1 cellular context compared by ENCODE assay signal in the genomic region with DNA sequence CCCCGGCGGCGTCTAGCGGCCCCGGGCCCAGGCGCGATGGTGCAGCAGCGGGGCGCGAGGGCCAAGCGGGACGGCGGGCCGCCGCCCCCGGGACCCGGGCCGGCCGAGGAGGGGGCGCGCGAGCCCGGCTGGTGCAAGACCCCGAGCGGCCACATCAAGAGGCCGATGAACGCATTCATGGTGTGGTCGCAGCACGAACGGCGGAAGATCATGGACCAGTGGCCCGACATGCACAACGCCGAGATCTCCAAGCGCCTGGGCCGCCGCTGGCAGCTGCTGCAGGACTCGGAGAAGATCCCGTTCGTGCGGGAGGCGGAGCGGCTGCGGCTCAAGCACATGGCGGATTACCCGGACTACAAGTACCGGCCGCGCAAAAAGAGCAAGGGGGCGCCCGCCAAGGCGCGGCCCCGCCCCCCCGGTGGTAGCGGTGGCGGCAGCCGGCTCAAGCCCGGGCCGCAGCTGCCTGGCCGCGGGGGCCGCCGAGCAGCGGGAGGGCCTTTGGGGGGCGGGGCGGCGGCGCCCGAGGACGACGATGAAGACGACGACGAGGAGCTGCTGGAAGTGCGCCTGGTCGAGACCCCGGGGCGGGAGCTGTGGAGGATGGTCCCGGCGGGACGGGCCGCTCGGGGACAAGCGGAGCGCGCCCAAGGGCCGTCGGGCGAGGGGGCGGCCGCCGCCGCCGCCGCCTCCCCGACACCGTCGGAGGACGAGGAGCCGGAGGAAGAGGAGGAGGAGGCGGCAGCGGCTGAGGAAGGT.
A peak's percentile ranks its signal among the peaks of the same experiment; 100 is the strongest.
TF ChIP-seq lines count a peak whose summit lies in the region.

No MANE protein-coding gene starts in this region.

TF ChIP-seq in HepG2, 621 proteins besides CTCF, POLR2A, EP300 and RAD21 (continued from another document and continues in another):
- TF ChIP-seq, protein P1, sequence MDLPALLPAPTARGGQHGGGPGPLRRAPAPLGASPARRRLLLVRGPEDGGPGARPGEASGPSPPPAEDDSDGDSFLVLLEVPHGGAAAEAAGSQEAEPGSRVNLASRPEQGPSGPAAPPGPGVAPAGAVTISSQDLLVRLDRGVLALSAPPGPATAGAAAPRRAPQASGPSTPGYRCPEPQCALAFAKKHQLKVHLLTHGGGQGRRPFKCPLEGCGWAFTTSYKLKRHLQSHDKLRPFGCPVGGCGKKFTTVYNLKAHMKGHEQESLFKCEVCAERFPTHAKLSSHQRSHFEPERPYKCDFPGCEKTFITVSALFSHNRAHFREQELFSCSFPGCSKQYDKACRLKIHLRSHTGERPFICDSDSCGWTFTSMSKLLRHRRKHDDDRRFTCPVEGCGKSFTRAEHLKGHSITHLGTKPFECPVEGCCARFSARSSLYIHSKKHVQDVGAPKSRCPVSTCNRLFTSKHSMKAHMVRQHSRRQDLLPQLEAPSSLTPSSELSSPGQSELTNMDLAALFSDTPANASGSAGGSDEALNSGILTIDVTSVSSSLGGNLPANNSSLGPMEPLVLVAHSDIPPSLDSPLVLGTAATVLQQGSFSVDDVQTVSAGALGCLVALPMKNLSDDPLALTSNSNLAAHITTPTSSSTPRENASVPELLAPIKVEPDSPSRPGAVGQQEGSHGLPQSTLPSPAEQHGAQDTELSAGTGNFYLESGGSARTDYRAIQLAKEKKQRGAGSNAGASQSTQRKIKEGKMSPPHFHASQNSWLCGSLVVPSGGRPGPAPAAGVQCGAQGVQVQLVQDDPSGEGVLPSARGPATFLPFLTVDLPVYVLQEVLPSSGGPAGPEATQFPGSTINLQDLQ (CRISPR knock-in tag; IDR thresholded peaks at IDR 0.05), result 0 out of 2 replicates have a peak, but pooled peaks have one; percentile 5
- no peak for TF ChIP-seq ZNF24 (IDR thresholded peaks at IDR 0.05)
- TF ChIP-seq ZNF543 (CRISPR knock-in tag; IDR thresholded peaks at IDR 0.05), result no peak
- peak; percentile 4; the same call in 1 of the 2 replicates for TF ChIP-seq ARNT2 (CRISPR knock-in tag; IDR thresholded peaks at IDR 0.05; ENCODE audit: low read depth)
- TF ChIP-seq MEF2D (CRISPR knock-in tag; IDR thresholded peaks at IDR 0.05), result no peak
- TF ChIP-seq ELF1 (CRISPR knock-in tag; IDR thresholded peaks at IDR 0.05), result no peak
- TF ChIP-seq ZNF740 (CRISPR knock-in tag; IDR thresholded peaks at IDR 0.05), result no peak
- no peak for TF ChIP-seq ZNF557 (CRISPR knock-in tag; IDR thresholded peaks at IDR 0.05)
- 0 out of 2 replicates have a peak, but pooled peaks have one; percentile 48 for TF ChIP-seq KDM4B (CRISPR knock-in tag; IDR thresholded peaks at IDR 0.05)
- no peak for TF ChIP-seq HIC2 (CRISPR knock-in tag; IDR thresholded peaks at IDR 0.05; ENCODE audit: low read depth)
- TF ChIP-seq HMGXB4 (CRISPR knock-in tag; IDR thresholded peaks at IDR 0.05; ENCODE audit: borderline replicate concordance in 1 of 2, low read depth in 1 of 2), result peak in 1 of 2 experiments; percentile 44; a peak in 1 of 4 replicates
- TF ChIP-seq ZNF501 (CRISPR knock-in tag; IDR thresholded peaks at IDR 0.05), result no peak
- peak; percentile 41; the same call in 1 of the 2 replicates for TF ChIP-seq MAX (IDR thresholded peaks at IDR 0.05)
- no peak for TF ChIP-seq ZUFSP (CRISPR knock-in tag; IDR thresholded peaks at IDR 0.05; ENCODE audit: borderline replicate concordance)
- no peak; the same call in 1 of the 2 replicates for TF ChIP-seq ZBTB44 (CRISPR knock-in tag; IDR thresholded peaks at IDR 0.05)
- no peak for TF ChIP-seq ZNF777 (CRISPR knock-in tag; IDR thresholded peaks at IDR 0.05)
- TF ChIP-seq, protein P2, sequence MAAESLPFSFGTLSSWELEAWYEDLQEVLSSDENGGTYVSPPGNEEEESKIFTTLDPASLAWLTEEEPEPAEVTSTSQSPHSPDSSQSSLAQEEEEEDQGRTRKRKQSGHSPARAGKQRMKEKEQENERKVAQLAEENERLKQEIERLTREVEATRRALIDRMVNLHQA (CRISPR knock-in tag; IDR thresholded peaks at IDR 0.05), result no peak
- TF ChIP-seq MAF1 (CRISPR knock-in tag; IDR thresholded peaks at IDR 0.05; ENCODE audit: borderline replicate concordance), result no peak; the same call in 1 of the 2 replicates
- TF ChIP-seq ZNF44 (CRISPR knock-in tag; IDR thresholded peaks at IDR 0.05), result no peak
- TF ChIP-seq, protein P3, sequence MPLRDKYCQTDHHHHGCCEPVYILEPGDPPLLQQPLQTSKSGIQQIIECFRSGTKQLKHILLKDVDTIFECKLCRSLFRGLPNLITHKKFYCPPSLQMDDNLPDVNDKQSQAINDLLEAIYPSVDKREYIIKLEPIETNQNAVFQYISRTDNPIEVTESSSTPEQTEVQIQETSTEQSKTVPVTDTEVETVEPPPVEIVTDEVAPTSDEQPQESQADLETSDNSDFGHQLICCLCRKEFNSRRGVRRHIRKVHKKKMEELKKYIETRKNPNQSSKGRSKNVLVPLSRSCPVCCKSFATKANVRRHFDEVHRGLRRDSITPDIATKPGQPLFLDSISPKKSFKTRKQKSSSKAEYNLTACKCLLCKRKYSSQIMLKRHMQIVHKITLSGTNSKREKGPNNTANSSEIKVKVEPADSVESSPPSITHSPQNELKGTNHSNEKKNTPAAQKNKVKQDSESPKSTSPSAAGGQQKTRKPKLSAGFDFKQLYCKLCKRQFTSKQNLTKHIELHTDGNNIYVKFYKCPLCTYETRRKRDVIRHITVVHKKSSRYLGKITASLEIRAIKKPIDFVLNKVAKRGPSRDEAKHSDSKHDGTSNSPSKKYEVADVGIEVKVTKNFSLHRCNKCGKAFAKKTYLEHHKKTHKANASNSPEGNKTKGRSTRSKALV (CRISPR knock-in tag; IDR thresholded peaks at IDR 0.05), result no peak; the same call in 1 of the 2 replicates
- TF ChIP-seq KLF13 (CRISPR knock-in tag; IDR thresholded peaks at IDR 0.05), result no peak
- TF ChIP-seq SALL1 (CRISPR knock-in tag; IDR thresholded peaks at IDR 0.05), result peak; percentile 70
- no peak for TF ChIP-seq CCAR2 (optimal IDR thresholded peaks at IDR 0.05; ENCODE audit: low read depth, low read length)
- no peak for TF ChIP-seq NR2F1 (CRISPR knock-in tag; IDR thresholded peaks at IDR 0.05)
- no peak for TF ChIP-seq SIX1 (CRISPR knock-in tag; IDR thresholded peaks at IDR 0.05; ENCODE audit: borderline replicate concordance)
- TF ChIP-seq PAX8 (CRISPR knock-in tag; IDR thresholded peaks at IDR 0.05; ENCODE audit: borderline replicate concordance), result no peak
- no peak; the same call in 1 of the 2 replicates for TF ChIP-seq AKAP8 (CRISPR knock-in tag; IDR thresholded peaks at IDR 0.05)
- TF ChIP-seq, protein P4, sequence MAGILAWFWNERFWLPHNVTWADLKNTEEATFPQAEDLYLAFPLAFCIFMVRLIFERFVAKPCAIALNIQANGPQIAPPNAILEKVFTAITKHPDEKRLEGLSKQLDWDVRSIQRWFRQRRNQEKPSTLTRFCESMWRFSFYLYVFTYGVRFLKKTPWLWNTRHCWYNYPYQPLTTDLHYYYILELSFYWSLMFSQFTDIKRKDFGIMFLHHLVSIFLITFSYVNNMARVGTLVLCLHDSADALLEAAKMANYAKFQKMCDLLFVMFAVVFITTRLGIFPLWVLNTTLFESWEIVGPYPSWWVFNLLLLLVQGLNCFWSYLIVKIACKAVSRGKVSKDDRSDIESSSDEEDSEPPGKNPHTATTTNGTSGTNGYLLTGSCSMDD (CRISPR knock-in tag; IDR thresholded peaks at IDR 0.05), result no peak
- TF ChIP-seq, protein P5, sequence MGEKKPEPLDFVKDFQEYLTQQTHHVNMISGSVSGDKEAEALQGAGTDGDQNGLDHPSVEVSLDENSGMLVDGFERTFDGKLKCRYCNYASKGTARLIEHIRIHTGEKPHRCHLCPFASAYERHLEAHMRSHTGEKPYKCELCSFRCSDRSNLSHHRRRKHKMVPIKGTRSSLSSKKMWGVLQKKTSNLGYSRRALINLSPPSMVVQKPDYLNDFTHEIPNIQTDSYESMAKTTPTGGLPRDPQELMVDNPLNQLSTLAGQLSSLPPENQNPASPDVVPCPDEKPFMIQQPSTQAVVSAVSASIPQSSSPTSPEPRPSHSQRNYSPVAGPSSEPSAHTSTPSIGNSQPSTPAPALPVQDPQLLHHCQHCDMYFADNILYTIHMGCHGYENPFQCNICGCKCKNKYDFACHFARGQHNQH (CRISPR knock-in tag; IDR thresholded peaks at IDR 0.05), result no peak
- TF ChIP-seq REL (CRISPR knock-in tag; conservative IDR thresholded peaks at IDR 0.05), result no peak
- TF ChIP-seq SOX6 (IDR thresholded peaks at IDR 0.05), result no peak
- TF ChIP-seq SOX6 (CRISPR knock-in tag; IDR thresholded peaks at IDR 0.05), result peak; percentile 46
- TF ChIP-seq STAT5B (CRISPR knock-in tag; IDR thresholded peaks at IDR 0.05), result no peak
- TF ChIP-seq, protein P6, sequence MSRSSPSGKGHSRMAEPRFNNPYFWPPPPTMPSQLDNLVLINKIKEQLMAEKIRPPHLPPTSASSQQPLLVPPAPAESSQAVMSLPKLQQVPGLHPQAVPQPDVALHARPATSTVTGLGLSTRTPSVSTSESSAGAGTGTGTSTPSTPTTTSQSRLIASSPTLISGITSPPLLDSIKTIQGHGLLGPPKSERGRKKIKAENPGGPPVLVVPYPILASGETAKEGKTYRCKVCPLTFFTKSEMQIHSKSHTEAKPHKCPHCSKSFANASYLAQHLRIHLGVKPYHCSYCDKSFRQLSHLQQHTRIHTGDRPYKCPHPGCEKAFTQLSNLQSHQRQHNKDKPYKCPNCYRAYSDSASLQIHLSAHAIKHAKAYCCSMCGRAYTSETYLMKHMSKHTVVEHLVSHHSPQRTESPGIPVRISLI (CRISPR knock-in tag; IDR thresholded peaks at IDR 0.05; ENCODE audit: borderline replicate concordance), result no peak
- no peak; the same call in 1 of the 2 replicates for TF ChIP-seq HOXA3 (CRISPR knock-in tag; IDR thresholded peaks at IDR 0.05)
- peak; percentile 4; the same call in 1 of the 2 replicates for TF ChIP-seq CHCHD3 (CRISPR knock-in tag; IDR thresholded peaks at IDR 0.05)
- TF ChIP-seq POLR2AphosphoS5 (IDR thresholded peaks at IDR 0.05; ENCODE audit: low read depth, low read length), result no peak
- TF ChIP-seq, protein P7, sequence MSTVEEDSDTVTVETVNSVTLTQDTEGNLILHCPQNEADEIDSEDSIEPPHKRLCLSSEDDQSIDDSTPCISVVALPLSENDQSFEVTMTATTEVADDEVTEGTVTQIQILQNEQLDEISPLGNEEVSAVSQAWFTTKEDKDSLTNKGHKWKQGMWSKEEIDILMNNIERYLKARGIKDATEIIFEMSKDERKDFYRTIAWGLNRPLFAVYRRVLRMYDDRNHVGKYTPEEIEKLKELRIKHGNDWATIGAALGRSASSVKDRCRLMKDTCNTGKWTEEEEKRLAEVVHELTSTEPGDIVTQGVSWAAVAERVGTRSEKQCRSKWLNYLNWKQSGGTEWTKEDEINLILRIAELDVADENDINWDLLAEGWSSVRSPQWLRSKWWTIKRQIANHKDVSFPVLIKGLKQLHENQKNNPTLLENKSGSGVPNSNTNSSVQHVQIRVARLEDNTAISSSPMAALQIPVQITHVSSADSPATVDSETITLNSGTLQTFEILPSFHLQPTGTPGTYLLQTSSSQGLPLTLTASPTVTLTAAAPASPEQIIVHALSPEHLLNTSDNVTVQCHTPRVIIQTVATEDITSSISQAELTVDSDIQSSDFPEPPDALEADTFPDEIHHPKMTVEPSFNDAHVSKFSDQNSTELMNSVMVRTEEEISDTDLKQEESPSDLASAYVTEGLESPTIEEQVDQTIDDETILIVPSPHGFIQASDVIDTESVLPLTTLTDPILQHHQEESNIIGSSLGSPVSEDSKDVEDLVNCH (CRISPR knock-in tag; IDR thresholded peaks at IDR 0.05), result no peak
- TF ChIP-seq IRF2 (CRISPR knock-in tag; IDR thresholded peaks at IDR 0.05), result peak; percentile 9
